ENCODE assay signal across 36 cellular contexts in the genomic region with DNA sequence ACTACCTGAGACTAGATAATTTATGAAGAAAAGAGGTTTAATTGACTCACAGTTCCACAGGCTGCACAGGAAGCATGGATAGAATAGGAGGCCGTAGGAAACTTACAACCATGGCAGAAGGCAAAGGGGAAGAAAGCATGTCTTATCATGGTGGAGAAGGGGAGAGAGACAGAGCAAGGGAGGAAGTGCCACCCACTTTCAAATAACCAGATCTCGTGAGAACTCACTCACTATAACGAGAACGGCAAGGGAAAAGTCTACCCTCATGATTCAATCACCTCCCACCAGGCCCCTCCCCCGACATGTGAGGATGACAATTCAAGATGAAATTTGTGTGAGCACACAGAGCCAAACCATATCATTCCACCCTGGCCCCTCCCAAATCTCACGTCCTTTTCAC.
"Had no signal": no experiment of that assay in that cellular context is flagged by ENCODE, and none has a peak within 500 bp of the region (broad histone marks: within the 10 kb centered on the region; RNA-seq: fewer than 3 reads in every experiment).

No MANE protein-coding gene starts in this region.

- DNase-seq: activated B cell treated with CpG ODN at 0.5 μM for 24 hours; activated CD4-positive, alpha-beta memory T cell treated with anti-CD3 and anti-CD28 coated beads for 36 hours; activated CD4-positive, alpha-beta T cell treated with anti-CD3 and anti-CD28 coated beads for 48 hours; activated CD8-positive, alpha-beta memory T cell treated with anti-CD3 and anti-CD28 coated beads, Interleukin-2, amount 10 ng/mL, durations not matched to agents 7 days and 5 days; activated CD8-positive, alpha-beta memory T cell treated with anti-CD3 and anti-CD28 coated beads, Interleukin-2, amount 50 U/mL, for 4 hours; activated CD8-positive, alpha-beta T cell treated with anti-CD3 and anti-CD28 coated beads, Interleukin-2, amount 10 ng/mL, durations not matched to agents 7 days and 5 days; activated effector memory CD4-positive, alpha-beta T cell treated with anti-CD3 and anti-CD28 coated beads, Interleukin-2, amount 50 U/mL, for 16 hours; activated naive CD4-positive, alpha-beta T cell treated with anti-CD3 and anti-CD28 coated beads for 36 hours; activated naive CD8-positive, alpha-beta T cell treated with anti-CD3 and anti-CD28 coated beads for 36 hours; activated naive CD8-positive, alpha-beta T cell treated with anti-CD3 and anti-CD28 coated beads, Interleukin-2, amount 50 U/mL, for 24 hours; activated T-cell treated with anti-CD3 and anti-CD28 coated beads, Interleukin-2, amount 50 U/mL, for 1 hour; activated T-cell treated with anti-CD3 and anti-CD28 coated beads, Interleukin-2, amount 50 U/mL, for 48 hours; adrenal gland; amygdala; aorta; body of pancreas; caudate nucleus; cortex of kidney; dermis blood vessel endothelial cell; effector CD4-positive, alpha-beta T cell; effector memory CD8-positive, alpha-beta T cell; erythroblast; foreskin keratinocyte; gastrocnemius medialis; glutamatergic neuron; heart left ventricle; T-helper 17 cell; T1000; WERI-Rb-1 had no signal

- FAIRE-seq: colon had no signal

- H3K4me3 ChIP-seq: adrenal gland, body of pancreas, esophagus muscularis mucosa, gastrocnemius medialis, heart left ventricle had no signal

- H3K27me3 Mint-ChIP-seq: activated B cell treated with CpG ODN at 0.5 μM for 24 hours; activated CD4-positive, alpha-beta memory T cell treated with anti-CD3 and anti-CD28 coated beads for 36 hours; activated CD8-positive, alpha-beta memory T cell treated with anti-CD3 and anti-CD28 coated beads, Interleukin-2, amount 10 ng/mL, durations not matched to agents 7 days and 5 days; activated naive CD4-positive, alpha-beta T cell treated with anti-CD3 and anti-CD28 coated beads, Interleukin-2, amount 50 U/mL, for 24 hours; activated naive CD8-positive, alpha-beta T cell treated with anti-CD3 and anti-CD28 coated beads for 36 hours; activated naive CD8-positive, alpha-beta T cell treated with anti-CD3 and anti-CD28 coated beads, Interleukin-2, amount 50 U/mL, for 24 hours; effector memory CD8-positive, alpha-beta T cell; T-helper 17 cell had no signal

- H3K4me3 Mint-ChIP-seq: activated B cell treated with CpG ODN at 0.5 μM for 24 hours; activated CD4-positive, alpha-beta memory T cell treated with anti-CD3 and anti-CD28 coated beads for 36 hours; activated CD8-positive, alpha-beta memory T cell treated with anti-CD3 and anti-CD28 coated beads, Interleukin-2, amount 10 ng/mL, durations not matched to agents 7 days and 5 days; activated CD8-positive, alpha-beta T cell treated with anti-CD3 and anti-CD28 coated beads, Interleukin-2, amount 10 ng/mL, durations not matched to agents 7 days and 5 days; activated naive CD4-positive, alpha-beta T cell treated with anti-CD3 and anti-CD28 coated beads for 36 hours; activated naive CD4-positive, alpha-beta T cell treated with anti-CD3 and anti-CD28 coated beads, Interleukin-2, amount 50 U/mL, for 24 hours; activated naive CD8-positive, alpha-beta T cell treated with anti-CD3 and anti-CD28 coated beads for 36 hours; activated naive CD8-positive, alpha-beta T cell treated with anti-CD3 and anti-CD28 coated beads, Interleukin-2, amount 50 U/mL, for 24 hours; activated T-helper 1 cell treated with anti-CD3 and anti-CD28 coated beads, Interleukin-12 subunit alpha, Interleukin-12 subunit beta, Interleukin-2, Interleukin-4 antibody, amounts not matched to agents 30 ng/mL and 10 ng/mL and 1 ng/mL, durations not matched to agents 14 hours and 24 hours and 36 hours; effector memory CD8-positive, alpha-beta T cell; T-helper 17 cell; T-helper 2 cell treated with Interferon-gamma antibody and Interleukin-4, amounts not matched to agents 5 μg/mL and 100 μg/mL, for 36 hours had no signal

- H3K27ac ChIP-seq: adrenal gland, body of pancreas, esophagus muscularis mucosa, foreskin keratinocyte, gastrocnemius medialis, heart left ventricle, WERI-Rb-1 had no signal

- H3K9me3 ChIP-seq: adrenal gland, body of pancreas, esophagus muscularis mucosa, gastrocnemius medialis, heart left ventricle had no signal

- H3K4me1 ChIP-seq: adrenal gland, foreskin keratinocyte, gastrocnemius medialis had no signal

- H3K27me3 ChIP-seq: adrenal gland, body of pancreas, esophagus muscularis mucosa, foreskin keratinocyte, gastrocnemius medialis, heart left ventricle had no signal

- ATAC-seq: activated CD4-positive, CD25-positive, alpha-beta regulatory T cell treated with anti-CD3 and anti-CD28 coated beads, Interleukin-2, amount 50 U/mL, for 24 hours; activated CD8-positive, alpha-beta memory T cell treated with anti-CD3 and anti-CD28 coated beads, Interleukin-2, amount 10 ng/mL, durations not matched to agents 7 days and 5 days; activated CD8-positive, alpha-beta T cell treated with anti-CD3 and anti-CD28 coated beads, Interleukin-2, amount 10 ng/mL, durations not matched to agents 7 days and 5 days; activated naive CD8-positive, alpha-beta T cell treated with anti-CD3 and anti-CD28 coated beads, Interleukin-2, amount 50 U/mL, for 24 hours; body of pancreas; effector memory CD8-positive, alpha-beta T cell; foreskin keratinocyte; gastrocnemius medialis; heart left ventricle; T-helper 17 cell had no signal

- H3K27ac Mint-ChIP-seq: activated B cell treated with CpG ODN at 0.5 μM for 24 hours; activated CD4-positive, alpha-beta memory T cell treated with anti-CD3 and anti-CD28 coated beads for 36 hours; activated CD8-positive, alpha-beta memory T cell treated with anti-CD3 and anti-CD28 coated beads, Interleukin-2, amount 10 ng/mL, durations not matched to agents 7 days and 5 days; activated CD8-positive, alpha-beta T cell treated with anti-CD3 and anti-CD28 coated beads, Interleukin-2, amount 10 ng/mL, durations not matched to agents 7 days and 5 days; activated naive CD4-positive, alpha-beta T cell treated with anti-CD3 and anti-CD28 coated beads for 36 hours; activated naive CD4-positive, alpha-beta T cell treated with anti-CD3 and anti-CD28 coated beads, Interleukin-2, amount 50 U/mL, for 24 hours; activated naive CD8-positive, alpha-beta T cell treated with anti-CD3 and anti-CD28 coated beads for 36 hours; activated naive CD8-positive, alpha-beta T cell treated with anti-CD3 and anti-CD28 coated beads, Interleukin-2, amount 50 U/mL, for 24 hours; activated T-helper 1 cell treated with anti-CD3 and anti-CD28 coated beads, Interleukin-12 subunit alpha, Interleukin-12 subunit beta, Interleukin-2, Interleukin-4 antibody, amounts not matched to agents 30 ng/mL and 10 ng/mL and 1 ng/mL, durations not matched to agents 14 hours and 24 hours and 36 hours; activated T-helper 2 cell treated with anti-CD3 and anti-CD28 coated beads, Interferon-gamma antibody, Interleukin-2, Interleukin-4, amounts not matched to agents 10 μg/mL and 5 μg/mL and 100 μg/mL, durations not matched to agents 14 hours and 24 hours and 36 hours; effector memory CD8-positive, alpha-beta T cell; T-helper 17 cell; T-helper 2 cell treated with Interferon-gamma antibody and Interleukin-4, amounts not matched to agents 5 μg/mL and 100 μg/mL, for 36 hours had no signal

- H3K9me3 Mint-ChIP-seq: activated B cell treated with CpG ODN at 0.5 μM for 24 hours had no signal

- H3K36me3 ChIP-seq: adrenal gland, esophagus muscularis mucosa, gastrocnemius medialis, heart left ventricle had no signal
